In genomic region chr17:66983414-66984021, GRCh38 we compare ENCODE assay signal across 27 cellular contexts. TPM values are rescaled to one million over a fixed set of nuclear protein-coding genes. Genes with fewer than 3 reads are reported as not detected.
DNase-seq lines count a peak whose midpoint lies in the region; ATAC-seq, FAIRE-seq and TF ChIP-seq lines count a peak whose summit lies in the region.
"Had no signal": no experiment of that assay in that cellular context is flagged by ENCODE, and none has a peak within 500 bp of the region (broad histone marks: within the 10 kb centered on the region; RNA-seq: fewer than 3 reads in every experiment).

No MANE protein-coding gene starts in this region.

- RAD21 ChIA-PET in HCT116 (lab: Charles Lee; ENCODE audit: low non-redundant PET in 1 of 2, low total read pairs in 2 of 2, uncharacterized antibody in 2 of 2, unreplicated experiment in 2 of 2) = no interaction called here

- no peaks in the 10 kb centered on the region for H3K9me2 ChIP-seq in HCT116 (ENCODE audit: insufficient read depth)

- WGBS in K562 (ENCODE audit: insufficient coverage, low coverage, missing lambda C conversion rate) = under 1% methylated on average over 12 of the region's 14 CpGs

- TF ChIP-seq POLR2A in HCT116 (IDR thresholded peaks at IDR 0.05; ENCODE audit: borderline replicate concordance, extremely low read depth, insufficient read depth, insufficient read length) (no peak), K562 (conservative IDR thresholded peaks at IDR 0.05) (no peak)

- intact Hi-C loops in Calu3 (cut with micrococcal nuclease; ENCODE audit: unreplicated experiment) = no loop called here
- intact Hi-C loops in HCT116 (cut with micrococcal nuclease) = loop anchor here (5.0 kb wide), 1 partner anchor 126 kb away; no protein-coding TSS in a partner anchor
- intact Hi-C loops in K562 (cut with micrococcal nuclease) = no loop called here

- TF ChIP-seq RAD21 in HCT116 (IDR thresholded peaks at IDR 0.05; ENCODE audit: low read depth) = no peak
- TF ChIP-seq RAD21 in K562 (CRISPR knock-in tag; conservative IDR thresholded peaks at IDR 0.05 in 1 of 2, IDR thresholded peaks at IDR 0.05 in 1 of 2) = no peak

- H3K27ac ChIP-seq in HCT116 (ENCODE audit: low read depth, low read length) (no peak overlapping the region), K562 (ENCODE audit: extremely low read depth, low read depth, low read length) (no peak overlapping the region), neural progenitor cell (no peak overlapping the region)
- H3K27ac ChIP-seq: colonic mucosa, esophagus squamous epithelium, gastrocnemius medialis, left ventricle myocardium inferior, ovary, right atrium auricular region, spleen, thoracic aorta had no signal

- peaks cover 24% of the 10 kb centered on the region; the same call in 1 of the 2 replicates for H3K27me3 ChIP-seq in HCT116 (ENCODE audit: insufficient read depth, low read length)
- H3K27me3 ChIP-seq in K562 (ENCODE audit: control insufficient read depth in 2 of 2, insufficient read depth in 2 of 2, low read length in 2 of 2) = peaks cover 19 to 48% of the 10 kb centered on the region in 2 experiments
- H3K27me3 ChIP-seq in neural progenitor cell = no peaks in the 10 kb centered on the region
- H3K27me3 ChIP-seq: colonic mucosa, gastrocnemius medialis, ovary, right atrium auricular region had no signal

- H3K36me3 Mint-ChIP-seq in Calu3 (ENCODE audit: insufficient read depth, unreplicated experiment) (no peaks in the 10 kb centered on the region), neural progenitor cell (peaks cover 23% of the 10 kb centered on the region)
- H3K36me3 Mint-ChIP-seq: CD4-positive, alpha-beta memory T cell; mesothelial cell of epicardium; naive thymus-derived CD4-positive, alpha-beta T cell; stimulated activated memory B cell treated with anti-CD40 and anti-IgM and Interleukin-4, amounts not matched to agents 10 μg/mL and 1 μg/mL and 100 μg/mL, for 72 hours had no signal

- H3K9me3 ChIP-seq in HCT116 (ENCODE audit: control insufficient read depth in 1 of 2, insufficient read depth in 1 of 2, low read depth in 1 of 2, low read length in 2 of 2) (no peaks in the 10 kb centered on the region), K562 (replicated peaks; ENCODE audit: control insufficient read depth, insufficient read depth, low read depth, low read length) (no peaks in the 10 kb centered on the region; the same call in 1 of the 2 replicates), neural progenitor cell (ENCODE audit: low read depth) (no peaks in the 10 kb centered on the region)
- H3K9me3 ChIP-seq: colonic mucosa, esophagus squamous epithelium, gastrocnemius medialis, left ventricle myocardium inferior, ovary, right atrium auricular region, spleen, thoracic aorta had no signal

- H4K20me1 ChIP-seq in HCT116 (ENCODE audit: insufficient read depth) = no peaks in the 10 kb centered on the region
- peaks cover 6% of the 10 kb centered on the region; the same call in 1 of the 2 replicates for H4K20me1 ChIP-seq in K562 (replicated peaks; ENCODE audit: control insufficient read depth, insufficient read depth, low read length)
- no peaks in the 10 kb centered on the region for H4K20me1 ChIP-seq in neural progenitor cell (ENCODE audit: low read depth)

- POLR2A ChIA-PET in HCT116 (lab: Charles Lee) = no interaction called here
- POLR2A ChIA-PET in K562 (lab: Yijun Ruan, JAX) = interaction anchor here (0.7 to 1.2 kb wide), 2 partner anchors 22 to 59 kb away, joined by 3 read pairs; no protein-coding TSS in a partner anchor

- BruUV-seq in Calu3 (replicated peaks; lab: Mats Ljungman, UMichigan) (no TSS peak), HCT116 (replicated peaks; lab: Mats Ljungman, UMichigan) (no TSS peak), K562 (replicated peaks; lab: Mats Ljungman, UMichigan) (no TSS peak)

- no peak for TF ChIP-seq EP300 in K562 (IDR thresholded peaks at IDR 0.05; ENCODE audit: low read length)

- H3K27me3 Mint-ChIP-seq in Calu3 (ENCODE audit: unreplicated experiment) = peaks cover 15% of the 10 kb centered on the region
- H3K27me3 Mint-ChIP-seq in neural progenitor cell (ENCODE audit: insufficient read depth, low read depth) = peaks cover 5% of the 10 kb centered on the region

- H3K4me2 ChIP-seq in HCT116 (ENCODE audit: low read length) (peak overlapping the region; percentile 45), K562 (ENCODE audit: insufficient read depth, low read length) (no peak overlapping the region), neural progenitor cell (no peak overlapping the region)

- H3K9ac ChIP-seq in HCT116 (ENCODE audit: low read length) = no peak overlapping the region
- H3K9ac ChIP-seq in K562 (ENCODE audit: insufficient read depth in 1 of 2, low read depth in 2 of 2, low read length in 2 of 2) = no peak overlapping the region
- H3K9ac ChIP-seq in neural progenitor cell = no peak overlapping the region

- H3F3A ChIP-seq in neural progenitor cell (ENCODE audit: low read depth) = no peaks in the 10 kb centered on the region

- no peak for FAIRE-seq in K562 (lab: Jason Lieb, UNC)

- CTCF ChIA-PET in Calu3 (lab: Charles Lee) (no interaction called here), HCT116 (lab: Charles Lee) (no interaction called here), K562 (lab: Yijun Ruan, JAX; ENCODE audit: low intra/inter-chr PET ratio) (no interaction called here)

- ATAC-seq in HCT116 (peak; percentile 77), K562 (no peak), GM19023 (IDR thresholded peaks at IDR 0.05; ENCODE audit: unreplicated experiment) (no peak)
- ATAC-seq: gastrocnemius medialis; naive thymus-derived CD4-positive, alpha-beta T cell; stimulated activated memory B cell treated with anti-CD40 and anti-IgM and Interleukin-4, amounts not matched to agents 10 μg/mL and 1 μg/mL and 100 μg/mL, for 72 hours had no signal

- H3K4me3 Mint-ChIP-seq in Calu3 (ENCODE audit: low read depth, unreplicated experiment) (no peak overlapping the region), neural progenitor cell (no peak overlapping the region)
- H3K4me3 Mint-ChIP-seq: endodermal cell; mesothelial cell of epicardium; naive thymus-derived CD4-positive, alpha-beta T cell; stimulated activated memory B cell treated with anti-CD40 and anti-IgM and Interleukin-4, amounts not matched to agents 10 μg/mL and 1 μg/mL and 100 μg/mL, for 72 hours had no signal

- H3K79me2 ChIP-seq in HCT116 (ENCODE audit: insufficient read depth, low read length) = no peaks in the 10 kb centered on the region
- H3K79me2 ChIP-seq in K562 (ENCODE audit: control insufficient read depth, insufficient read depth, low read length) = no peaks in the 10 kb centered on the region
- no peaks in the 10 kb centered on the region for H3K79me2 ChIP-seq in neural progenitor cell (ENCODE audit: low read depth)

- in situ Hi-C loops in K562 (cut with MboI) = no loop called here

- H2AFZ ChIP-seq in HCT116 (ENCODE audit: low read depth, low read length, poor library complexity, severe bottlenecking) (peak overlapping the region; percentile 66), K562 (ENCODE audit: low read depth, low read length) (no peak overlapping the region), neural progenitor cell (replicated peaks) (no peak overlapping the region)

- H3K36me3 ChIP-seq in HCT116 (ENCODE audit: control insufficient read depth in 1 of 2, insufficient read depth in 2 of 2, low read length in 2 of 2) (no peaks in the 10 kb centered on the region), K562 (ENCODE audit: control insufficient read depth, insufficient read depth, low read length) (no peaks in the 10 kb centered on the region), neural progenitor cell (no peaks in the 10 kb centered on the region)
- H3K36me3 ChIP-seq: colonic mucosa, esophagus squamous epithelium, gastrocnemius medialis, left ventricle myocardium inferior, ovary, right atrium auricular region, spleen, thoracic aorta had no signal

- H3K27ac Mint-ChIP-seq in Calu3 (ENCODE audit: unreplicated experiment) = no peak overlapping the region
- H3K27ac Mint-ChIP-seq in neural progenitor cell = peak overlapping the region; percentile 58
- H3K27ac Mint-ChIP-seq: CD4-positive, alpha-beta memory T cell; endodermal cell; mesothelial cell of epicardium; naive thymus-derived CD4-positive, alpha-beta T cell; stimulated activated memory B cell treated with anti-CD40 and anti-IgM and Interleukin-4, amounts not matched to agents 10 μg/mL and 1 μg/mL and 100 μg/mL, for 72 hours had no signal

- H3K9me3 Mint-ChIP-seq in Calu3 (ENCODE audit: low read depth, unreplicated experiment) (no peaks in the 10 kb centered on the region), neural progenitor cell (no peaks in the 10 kb centered on the region)
- H3K9me3 Mint-ChIP-seq: endodermal cell; mesothelial cell of epicardium; naive thymus-derived CD4-positive, alpha-beta T cell; stimulated activated memory B cell treated with anti-CD40 and anti-IgM and Interleukin-4, amounts not matched to agents 10 μg/mL and 1 μg/mL and 100 μg/mL, for 72 hours had no signal

- H3K4me1 Mint-ChIP-seq in Calu3 (ENCODE audit: low read depth, unreplicated experiment) = peaks cover 7% of the 10 kb centered on the region
- H3K4me1 Mint-ChIP-seq in neural progenitor cell = peaks cover 22% of the 10 kb centered on the region
- H3K4me1 Mint-ChIP-seq: endodermal cell; stimulated activated memory B cell treated with anti-CD40 and anti-IgM and Interleukin-4, amounts not matched to agents 10 μg/mL and 1 μg/mL and 100 μg/mL, for 72 hours had no signal

- no peaks in the 10 kb centered on the region for H3K9me1 ChIP-seq in K562 (ENCODE audit: control insufficient read depth, insufficient read depth, low read length)

- peak; percentile 19 for DNase-seq in Calu3
- DNase-seq in HCT116 (ENCODE audit: low read depth, low spot score) = no peak
- DNase-seq in K562 (ENCODE audit: extremely low read depth in 1 of 4, low spot score in 3 of 4) = no peak
- no peak for DNase-seq in neural progenitor cell (ENCODE audit: low spot score)
- no peak for DNase-seq in UCSD-AML1 (lab: John Stamatoyannopoulos, UW; ENCODE audit: unreplicated experiment)
- DNase-seq in T1000 (lab: John Stamatoyannopoulos, UW) = no peak
- DNase-seq: activated CD4-positive, alpha-beta T cell treated with anti-CD3 and anti-CD28 coated beads, Interleukin-2, amount 50 U/mL, for 4 hours; activated effector memory CD4-positive, alpha-beta T cell treated with anti-CD3 and anti-CD28 coated beads, Interleukin-2, amount 50 U/mL, for 16 hours; colonic mucosa; endodermal cell; esophagus squamous epithelium; gastrocnemius medialis; Karpas-422; left ventricle myocardium inferior; naive thymus-derived CD4-positive, alpha-beta T cell; NCI-H1694; NCI-H526; ovary; spleen; stimulated activated CD4-positive, alpha-beta T cell treated with anti-CD3 and anti-CD28 coated beads, Interleukin-2, amount 100 ng/mL, for 48 hours had no signal

- TF ChIP-seq CTCF in Calu3 (IDR thresholded peaks at IDR 0.05; ENCODE audit: unreplicated experiment) = no peak
- no peak for TF ChIP-seq CTCF in HCT116 (IDR thresholded peaks at IDR 0.05 in 2 of 3, conservative IDR thresholded peaks at IDR 0.05 in 1 of 3; ENCODE audit: borderline replicate concordance in 1 of 3, insufficient read depth in 1 of 3, low read depth in 2 of 3, low read length in 2 of 3)
- TF ChIP-seq CTCF in K562 (IDR thresholded peaks at IDR 0.05 in 2 of 3, conservative IDR thresholded peaks at IDR 0.05 in 1 of 3; ENCODE audit: insufficient read depth in 2 of 3, low read depth in 1 of 3, low read length in 3 of 3) = no peak
- TF ChIP-seq CTCF in neural progenitor cell (IDR thresholded peaks at IDR 0.05) = no peak

- H3K4me1 ChIP-seq in HCT116 (ENCODE audit: control insufficient read depth in 1 of 2, insufficient read depth in 2 of 2, low read length in 2 of 2) = peaks cover 22 to 28% of the 10 kb centered on the region in 2 experiments; a peak in 3 of 4 replicates
- no peaks in the 10 kb centered on the region; a peak in 1 of 5 replicates for H3K4me1 ChIP-seq in K562 (replicated peaks in 1 of 2; ENCODE audit: control insufficient read depth in 2 of 2, insufficient read depth in 2 of 2, low read length in 2 of 2)
- H3K4me1 ChIP-seq in neural progenitor cell = no peaks in the 10 kb centered on the region
- H3K4me1 ChIP-seq: colonic mucosa, spleen had no signal

- H3K4me3 ChIP-seq in HCT116 (replicated peaks in 1 of 2; ENCODE audit: low read depth in 1 of 2, low read length in 2 of 2) (no peak overlapping the region), K562 (no peak overlapping the region), neural progenitor cell (no peak overlapping the region)
- H3K4me3 ChIP-seq: colonic mucosa, esophagus squamous epithelium, gastrocnemius medialis, left ventricle myocardium inferior, ovary, right atrium auricular region, spleen, thoracic aorta had no signal

RNA-seq across cellular contexts. Expression of gene CACNG4, which starts 19.0 kb away (rescaled TPM):
- total RNA-seq in Calu3 (2022) = 3.4 and 3.8 TPM in 2 replicates
- not detected for total RNA-seq in HCT116 (2021; ENCODE audit: unreplicated experiment)
- 0.03 TPM in 1 of 2 replicates, not detected in the other for polyA plus RNA-seq in HCT116 (2012)
- total RNA-seq in K562 (2011; cell fraction: chromatin; rRNA removed; ENCODE audit: low replicate concordance) = not detected in 2 replicates
- not detected in 2 replicates for total RNA-seq in K562 (2011; cell fraction: nucleolus; rRNA removed)
- not detected in 2 replicates for total RNA-seq in K562 (2011; cell fraction: nucleoplasm; rRNA removed)
- not detected in 2 replicates for total RNA-seq in K562 (2014; rRNA removed)
- total RNA-seq in K562 (2014; rRNA removed; fragmentation: Illumina TruSeq; extraction: Trizol) = not detected in 2 replicates
- not detected in 2 replicates for total RNA-seq in K562 (2015; rRNA removed; fragmentation: Illumina TruSeq; extraction: Trizol)
- 0.07 TPM in 1 of 2 replicates, not detected in the other for total RNA-seq in K562 (2021)
- polyA plus RNA-seq in K562 (2011; rRNA removed) = not detected in 2 replicates
- not detected in 2 replicates for polyA plus RNA-seq in K562 (2011; cell fraction: cytosol; rRNA removed)
- polyA plus RNA-seq in K562 (2011; cell fraction: nucleus; rRNA removed) = not detected in 2 replicates
- polyA plus RNA-seq in K562 (2012) = not detected in 2 replicates
- not detected in 2 replicates for polyA plus RNA-seq in K562 (2014; fragmentation: Illumina TruSeq; extraction: Trizol)
- polyA plus RNA-seq in K562 (2014; fragmentation: Nextera tagmentation; extraction: Ambion mirVana) = not detected
- polyA plus RNA-seq in K562 (2014; rRNA removed) = not detected in 2 replicates
- not detected in 2 replicates for polyA minus RNA-seq in K562 (2011; rRNA and poly(A)+ RNA removed)
- not detected in 2 replicates for polyA minus RNA-seq in K562 (2011; cell fraction: cytosol; rRNA and poly(A)+ RNA removed)
- not detected in 2 replicates for polyA minus RNA-seq in K562 (2011; cell fraction: nucleus; rRNA and poly(A)+ RNA removed)
- 0.34 and 1.2 TPM in 2 replicates for total RNA-seq in neural progenitor cell (ENCODE audit: low replicate concordance)
- total RNA-seq: CD4-positive, alpha-beta memory T cell; gastrocnemius medialis; left ventricle myocardium inferior; naive thymus-derived CD4-positive, alpha-beta T cell; spleen; T-helper 2 cell treated with Interferon-gamma antibody and Interleukin-4, amounts not matched to agents 100 ng/mL and 5 ng/mL, for 36 hours; thoracic aorta had no signal
- polyA plus RNA-seq: CD4-positive, alpha-beta memory T cell; naive thymus-derived CD4-positive, alpha-beta T cell; spleen had no signal
